15 cellular contexts compared by ENCODE assay signal in the genomic region with DNA sequence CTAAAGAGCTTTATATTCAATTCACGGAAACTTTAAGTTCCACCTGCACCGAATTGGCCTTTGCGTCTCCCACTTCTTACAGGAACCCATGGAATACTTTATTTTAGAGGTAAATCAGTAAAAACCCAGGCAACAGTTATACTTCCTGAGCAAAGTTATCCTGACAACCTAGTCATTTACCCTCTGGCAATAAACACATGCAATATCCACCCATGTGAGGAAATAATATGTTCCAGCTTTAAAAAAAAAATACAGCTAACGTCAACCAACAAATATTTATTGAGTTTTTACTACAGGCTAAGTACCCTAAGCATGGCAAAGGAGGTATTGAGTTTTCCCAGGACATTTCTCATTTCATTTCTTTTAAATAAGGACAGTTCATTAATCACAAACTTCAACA. TPM values are rescaled to one million over a fixed set of nuclear protein-coding genes. Genes with fewer than 3 reads are reported as not detected.
DNase-seq lines count a peak whose midpoint lies in the region; ATAC-seq and TF ChIP-seq lines count a peak whose summit lies in the region.
"Had no signal": no experiment of that assay in that cellular context is flagged by ENCODE, and none has a peak within 500 bp of the region (broad histone marks: within the 10 kb centered on the region; RNA-seq: fewer than 3 reads in every experiment).

No MANE protein-coding gene starts in this region.

- POLR2A ChIA-PET in PC-9 (lab: Charles Lee; ENCODE audit: unreplicated experiment): no interaction called here

- no TSS peak for BruUV-seq in PC-9 (replicated peaks; lab: Mats Ljungman, UMichigan)

- H3K27ac ChIP-seq in PC-9 (peak overlapping the region; percentile 85), liver (ENCODE audit: low read depth in 1 of 2, low read length in 2 of 2) (peak overlapping the region; percentile 77 to 80), sigmoid colon (no peak overlapping the region)
- H3K27ac ChIP-seq: SJCRH30 had no signal

- TF ChIP-seq EP300 in sigmoid colon (IDR thresholded peaks at IDR 0.05): no peak

- no peak overlapping the region for H3K27ac Mint-ChIP-seq in activated naive CD4-positive, alpha-beta T cell treated with anti-CD3 and anti-CD28 coated beads, Interleukin-2, amount 10 ng/mL, durations not matched to agents 7 days and 5 days
- H3K27ac Mint-ChIP-seq: B cell; CD8-positive, alpha-beta T cell had no signal

- 80% methylated on average over 4 of the region's 4 CpGs for WGBS in liver
- WGBS in sigmoid colon, 2 donors: 61 to 77% methylated on average over 4 of the region's 4 CpGs

- no peak for TF ChIP-seq POLR2A in sigmoid colon (IDR thresholded peaks at IDR 0.05)

- H3K9me2 ChIP-seq in PC-9 (ENCODE audit: insufficient read depth): no peaks in the 10 kb centered on the region

- H3K4me2 ChIP-seq in PC-9: peak overlapping the region; percentile 72

- H3K4me1 ChIP-seq in PC-9 (replicated peaks; ENCODE audit: insufficient read depth) (peaks cover 53% of the 10 kb centered on the region), liver (ENCODE audit: control insufficient read depth in 4 of 4, insufficient read depth in 4 of 4, low read length in 3 of 4) (peaks cover 9 to 69% (median 44%) of the 10 kb centered on the region in 4 donors), sigmoid colon (peaks cover 0 to 18% (median 2%) of the 10 kb centered on the region in 4 donors)

- H3K27me3 ChIP-seq in PC-9 (ENCODE audit: insufficient read depth, low read depth): no peaks in the 10 kb centered on the region
- no peaks in the 10 kb centered on the region for H3K27me3 ChIP-seq in liver (ENCODE audit: control insufficient read depth in 4 of 4, insufficient read depth in 4 of 4, low read length in 3 of 4)
- H3K27me3 ChIP-seq in sigmoid colon: no peaks in the 10 kb centered on the region
- H3K27me3 ChIP-seq: SJCRH30 had no signal

- TF ChIP-seq RAD21 in liver (IDR thresholded peaks at IDR 0.05): no peak

- H3K36me3 Mint-ChIP-seq in activated naive CD4-positive, alpha-beta T cell treated with anti-CD3 and anti-CD28 coated beads, Interleukin-2, amount 10 ng/mL, durations not matched to agents 7 days and 5 days: no peaks in the 10 kb centered on the region
- H3K36me3 Mint-ChIP-seq: CD8-positive, alpha-beta T cell had no signal

- TF ChIP-seq CTCF in AG10803 (conservative IDR thresholded peaks at IDR 0.05; ENCODE audit: low read length) (no peak), PC-9 (conservative IDR thresholded peaks at IDR 0.05) (no peak), epithelial cell of esophagus (IDR thresholded peaks at IDR 0.05; ENCODE audit: insufficient read depth, low read depth, low read length, missing control alignments) (no peak), liver (IDR thresholded peaks at IDR 0.05; ENCODE audit: low read depth, low read length, missing input control) (no peak), sigmoid colon (IDR thresholded peaks at IDR 0.05) (no peak)

- no peak overlapping the region for H3K4me3 Mint-ChIP-seq in activated naive CD4-positive, alpha-beta T cell treated with anti-CD3 and anti-CD28 coated beads, Interleukin-2, amount 10 ng/mL, durations not matched to agents 7 days and 5 days
- H3K4me3 Mint-ChIP-seq: B cell; CD8-positive, alpha-beta T cell had no signal

- peaks cover 35% of the 10 kb centered on the region for H3F3A ChIP-seq in PC-9 (ENCODE audit: insufficient read depth, low read depth)

- no peak overlapping the region for H3K9ac ChIP-seq in liver (ENCODE audit: low read depth in 1 of 2, low read length in 2 of 2)

- CTCF ChIA-PET in PC-9 (lab: Charles Lee): interaction anchor here (0.5 kb wide), 1 partner anchor 268 kb away, joined by 3 read pairs; no protein-coding TSS in a partner anchor
- CTCF ChIA-PET in activated naive CD4-positive, alpha-beta T cell treated with anti-CD3 and anti-CD28 coated beads, Interleukin-2, amount 10 ng/mL, durations not matched to agents 7 days and 5 days (lab: Charles Lee): no interaction called here

- no peaks in the 10 kb centered on the region for H3K27me3 Mint-ChIP-seq in activated naive CD4-positive, alpha-beta T cell treated with anti-CD3 and anti-CD28 coated beads, Interleukin-2, amount 10 ng/mL, durations not matched to agents 7 days and 5 days
- H3K27me3 Mint-ChIP-seq: B cell had no signal

- H3K4me1 Mint-ChIP-seq in activated naive CD4-positive, alpha-beta T cell treated with anti-CD3 and anti-CD28 coated beads, Interleukin-2, amount 10 ng/mL, durations not matched to agents 7 days and 5 days: no peaks in the 10 kb centered on the region
- H3K4me1 Mint-ChIP-seq: B cell had no signal

- no peaks in the 10 kb centered on the region for H3K9me3 ChIP-seq in PC-9 (ENCODE audit: insufficient read depth, low read depth)
- H3K9me3 ChIP-seq in liver (ENCODE audit: control insufficient read depth in 4 of 4, low read length in 3 of 4): no peaks in the 10 kb centered on the region
- no peaks in the 10 kb centered on the region for H3K9me3 ChIP-seq in sigmoid colon
- H3K9me3 ChIP-seq: SJCRH30 had no signal

- H4K20me1 ChIP-seq in PC-9 (ENCODE audit: insufficient read depth): no peaks in the 10 kb centered on the region

- intact Hi-C loops in PC-9 (cut with micrococcal nuclease; ENCODE audit: unreplicated experiment) (no loop called here), sigmoid colon (cut with DNase I) (no loop called here)

- peaks cover 34% of the 10 kb centered on the region for H3K79me2 ChIP-seq in PC-9 (ENCODE audit: low read depth)

- no peaks in the 10 kb centered on the region for H3K36me3 ChIP-seq in PC-9 (ENCODE audit: low read depth)
- H3K36me3 ChIP-seq in liver (ENCODE audit: control insufficient read depth in 4 of 4, insufficient read depth in 3 of 4, low read depth in 1 of 4, low read length in 3 of 4): no peaks in the 10 kb centered on the region
- no peaks in the 10 kb centered on the region for H3K36me3 ChIP-seq in sigmoid colon
- H3K36me3 ChIP-seq: SJCRH30 had no signal

- H3K9me3 Mint-ChIP-seq in activated naive CD4-positive, alpha-beta T cell treated with anti-CD3 and anti-CD28 coated beads, Interleukin-2, amount 10 ng/mL, durations not matched to agents 7 days and 5 days: no peaks in the 10 kb centered on the region
- H3K9me3 Mint-ChIP-seq: CD8-positive, alpha-beta T cell had no signal

- no peak for ATAC-seq in GM21825 (IDR thresholded peaks at IDR 0.05; ENCODE audit: unreplicated experiment)
- ATAC-seq: CD8-positive, alpha-beta T cell had no signal

- H2AFZ ChIP-seq in PC-9: no peak overlapping the region

- H3K4me3 ChIP-seq in AG10803 (ENCODE audit: low read length): no peak overlapping the region
- no peak overlapping the region; the same call in 1 of the 2 replicates for H3K4me3 ChIP-seq in PC-9
- H3K4me3 ChIP-seq in epithelial cell of esophagus (ENCODE audit: low read length): no peak overlapping the region
- H3K4me3 ChIP-seq in liver (ENCODE audit: low read depth in 1 of 3, low read length in 3 of 3): no peak overlapping the region
- H3K4me3 ChIP-seq in sigmoid colon: no peak overlapping the region
- H3K4me3 ChIP-seq: SJCRH30 had no signal

- peak; percentile 33 for DNase-seq in AG10803 (ENCODE audit: low read depth)
- no peak for DNase-seq in PC-9
- peak; percentile 67 for DNase-seq in epithelial cell of esophagus (ENCODE audit: low read depth)
- DNase-seq in activated naive CD4-positive, alpha-beta T cell treated with anti-CD3 and anti-CD28 coated beads, Interleukin-2, amount 10 ng/mL, durations not matched to agents 7 days and 5 days: no peak
- DNase-seq in sigmoid colon: no peak
- no peak for DNase-seq in T-helper 1 cell
- DNase-seq: CD8-positive, alpha-beta T cell; Kasumi-1; NCI-H2029; NCI-H510A; RPMI8226; SJCRH30 had no signal

TF ChIP-seq in liver, 16 proteins besides CTCF, POLR2A, EP300 and RAD21 (continues in another document):
- no peak for TF ChIP-seq HNF4G (IDR thresholded peaks at IDR 0.05)
- TF ChIP-seq GABPA (IDR thresholded peaks at IDR 0.05 in 1 of 2, conservative IDR thresholded peaks at IDR 0.05 in 1 of 2): no peak
- TF ChIP-seq JUND (IDR thresholded peaks at IDR 0.05): no peak
- TF ChIP-seq NR2F2 (IDR thresholded peaks at IDR 0.05): no peak
- TF ChIP-seq FOXA2 (IDR thresholded peaks at IDR 0.05): no peak
- no peak for TF ChIP-seq YY1 (IDR thresholded peaks at IDR 0.05)
- no peak for TF ChIP-seq SP1 (IDR thresholded peaks at IDR 0.05)
- TF ChIP-seq, protein P1, sequence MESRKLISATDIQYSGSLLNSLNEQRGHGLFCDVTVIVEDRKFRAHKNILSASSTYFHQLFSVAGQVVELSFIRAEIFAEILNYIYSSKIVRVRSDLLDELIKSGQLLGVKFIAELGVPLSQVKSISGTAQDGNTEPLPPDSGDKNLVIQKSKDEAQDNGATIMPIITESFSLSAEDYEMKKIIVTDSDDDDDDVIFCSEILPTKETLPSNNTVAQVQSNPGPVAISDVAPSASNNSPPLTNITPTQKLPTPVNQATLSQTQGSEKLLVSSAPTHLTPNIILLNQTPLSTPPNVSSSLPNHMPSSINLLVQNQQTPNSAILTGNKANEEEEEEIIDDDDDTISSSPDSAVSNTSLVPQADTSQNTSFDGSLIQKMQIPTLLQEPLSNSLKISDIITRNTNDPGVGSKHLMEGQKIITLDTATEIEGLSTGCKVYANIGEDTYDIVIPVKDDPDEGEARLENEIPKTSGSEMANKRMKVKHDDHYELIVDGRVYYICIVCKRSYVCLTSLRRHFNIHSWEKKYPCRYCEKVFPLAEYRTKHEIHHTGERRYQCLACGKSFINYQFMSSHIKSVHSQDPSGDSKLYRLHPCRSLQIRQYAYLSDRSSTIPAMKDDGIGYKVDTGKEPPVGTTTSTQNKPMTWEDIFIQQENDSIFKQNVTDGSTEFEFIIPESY (IDR thresholded peaks at IDR 0.05): no peak

RNA-seq across cellular contexts. Expression of gene CCDC34, which starts 38.3 kb away (rescaled TPM):
- total RNA-seq in PC-9 (2021): 21.0 and 33.6 TPM in 2 replicates
- total RNA-seq in liver: 10 to 100 TPM in 1 of 2 donors, 1 to 10 TPM in 1; 1.8 to 10.5 TPM
- polyA plus RNA-seq in liver: 1 to 10 TPM; 1.1 to 1.3 TPM
- total RNA-seq in sigmoid colon: 1 to 10 TPM; 2.0 to 4.3 (median 3.1) TPM
- polyA plus RNA-seq in sigmoid colon: 10 to 100 TPM in 1 of 3 donors, 1 to 10 TPM in 2; 6.6 to 10.4 (median 9.2) TPM

Comparison
In these comparisons a context has a peak if more than half of its experiments do, and no peak if none do; other contexts are left out.
1. DNase-seq: peak in AG10803 (single experiment) and epithelial cell of esophagus (single experiment); none in PC-9 (0 of 2), activated naive CD4-positive, alpha-beta T cell treated with anti-CD3 and anti-CD28 coated beads, Interleukin-2, amount 10 ng/mL, durations not matched to agents 7 days and 5 days (single experiment), sigmoid colon (single experiment) and T-helper 1 cell (0 of 5).
2. H3K27ac ChIP-seq: peak in PC-9 (single experiment) and liver (2 of 2); none in sigmoid colon (0 of 4).